In genomic region chr9:20754556-20754955, GRCh38 we compare ENCODE assay signal across 25 cellular contexts.
DNase-seq lines count a peak whose midpoint lies in the region; ATAC-seq, FAIRE-seq and TF ChIP-seq lines count a peak whose summit lies in the region.
"Had no signal": no experiment of that assay in that cellular context is flagged by ENCODE, and none has a peak within 500 bp of the region (broad histone marks: within the 10 kb centered on the region; RNA-seq: fewer than 3 reads in every experiment).

No MANE protein-coding gene starts in this region.

- H3K36me3 ChIP-seq in IMR-90 (ENCODE audit: control insufficient read depth, insufficient read depth, low read length), result peaks cover 2% of the 10 kb centered on the region; the same call in 1 of the 2 replicates
- no peaks in the 10 kb centered on the region for H3K36me3 ChIP-seq in mammary epithelial cell (ENCODE audit: insufficient read depth, low read length)
- no peaks in the 10 kb centered on the region for H3K36me3 ChIP-seq in pancreas
- peaks cover 0 to 13% of the 10 kb centered on the region in 2 donors for H3K36me3 ChIP-seq in gastroesophageal sphincter
- H3K36me3 ChIP-seq: BLaER1, SJSA1, transverse colon had no signal

- no peaks in the 10 kb centered on the region for H3K9me1 ChIP-seq in IMR-90 (ENCODE audit: insufficient read depth, low read length)

- 100% methylated on average over 1 of the region's 2 CpGs; no CpG with 5 or more reads in 1 of the 2 experiments for WGBS in IMR-90 (ENCODE audit: extremely low coverage in 2 of 2, insufficient read length in 1 of 2), 2 experiments
- 16% methylated on average over 2 of the region's 2 CpGs for WGBS in mammary epithelial cell (ENCODE audit: low coverage, missing lambda C conversion rate)
- WGBS in pancreas, 2 donors, result 95 to 98% methylated on average over 2 of the region's 2 CpGs
- WGBS in gastroesophageal sphincter (ENCODE audit: low coverage in 1 of 2), 2 donors, result 95 to 100% methylated on average over 1 to 2 of the region's 2 CpGs

- no peak overlapping the region for H3K56ac ChIP-seq in IMR-90 (ENCODE audit: extremely low read depth, insufficient read depth, low read length)

- H3K79me2 ChIP-seq in mammary epithelial cell (ENCODE audit: insufficient read depth, low read length), result no peaks in the 10 kb centered on the region

- BruUV-seq in IMR-90 (replicated peaks; lab: Mats Ljungman, UMichigan) (no TSS peak), mammary epithelial cell (replicated peaks; lab: Mats Ljungman, UMichigan) (no TSS peak)

- H3K9ac ChIP-seq in IMR-90 (ENCODE audit: low read depth, low read length) (no peak overlapping the region), mammary epithelial cell (ENCODE audit: insufficient read depth, low read length) (no peak overlapping the region)
- H3K9ac ChIP-seq: BLaER1 had no signal

- intact Hi-C loops in IMR-90 (cut with micrococcal nuclease), result no loop called here
- intact Hi-C loops in mammary epithelial cell (cut with micrococcal nuclease), result no loop called here
- intact Hi-C loops in pancreas (cut with DNase I), result no loop called here

- no peak for FAIRE-seq in pancreas (lab: Jason Lieb, UNC)
- FAIRE-seq: RCC 7860 had no signal

- no peak overlapping the region for H3K14ac ChIP-seq in IMR-90 (replicated peaks; ENCODE audit: low read depth, low read length)

- TF ChIP-seq CTCF in AG09309 (IDR thresholded peaks at IDR 0.05; ENCODE audit: control insufficient read depth, insufficient read depth, low read depth, low read length, missing control alignments) (no peak), IMR-90 (conservative IDR thresholded peaks at IDR 0.05; ENCODE audit: low read depth, low read length) (no peak), mammary epithelial cell (conservative IDR thresholded peaks at IDR 0.05 in 1 of 2, IDR thresholded peaks at IDR 0.05 in 1 of 2; ENCODE audit: extremely low read depth in 1 of 2, insufficient read depth in 1 of 2, low read depth in 1 of 2, low read length in 2 of 2) (no peak), foreskin fibroblast (IDR thresholded peaks at IDR 0.05; ENCODE audit: low read depth, low read length) (no peak), pancreas (IDR thresholded peaks at IDR 0.05) (no peak), gastroesophageal sphincter (IDR thresholded peaks at IDR 0.05) (no peak)

- no peak overlapping the region for H2AK5ac ChIP-seq in IMR-90 (ENCODE audit: low read depth, low read length)

- no peak for TF ChIP-seq POLR2A in IMR-90 (IDR thresholded peaks at IDR 0.05; ENCODE audit: low read depth, low read length)
- no peak for TF ChIP-seq POLR2A in gastroesophageal sphincter (IDR thresholded peaks at IDR 0.05)

- H3K4me3 ChIP-seq in AG09309 (ENCODE audit: control insufficient read depth, low read depth, low read length) (no peak overlapping the region), IMR-90 (ENCODE audit: insufficient read depth, low read depth, low read length) (no peak overlapping the region), mammary epithelial cell (replicated peaks in 1 of 3; ENCODE audit: insufficient read depth in 1 of 3, low read depth in 2 of 3, low read length in 3 of 3) (no peak overlapping the region), foreskin fibroblast (ENCODE audit: low read depth in 1 of 2, low read length in 2 of 2) (no peak overlapping the region), pancreas (no peak overlapping the region), gastroesophageal sphincter (no peak overlapping the region)
- H3K4me3 ChIP-seq: BLaER1, coronary artery, left lung, SJSA1, skin epidermis, transverse colon had no signal

- ATAC-seq in IMR-90 (ENCODE audit: low read depth), result no peak
- no peak for ATAC-seq in HG03196 (IDR thresholded peaks at IDR 0.05; ENCODE audit: unreplicated experiment)
- no peak for ATAC-seq in pancreas
- no peak for ATAC-seq in gastroesophageal sphincter
- no peak for ATAC-seq in GM19455 (IDR thresholded peaks at IDR 0.05; ENCODE audit: unreplicated experiment)
- ATAC-seq: activated naive CD8-positive, alpha-beta T cell treated with anti-CD3 and anti-CD28 coated beads, Interleukin-2, amount 50 U/mL, for 24 hours; effector memory CD8-positive, alpha-beta T cell; left lung had no signal

- in situ Hi-C loops in IMR-90 (cut with MboI; ENCODE audit: low sequenced_read_pairs) (no loop called here), mammary epithelial cell (cut with MboI; ENCODE audit: low sequenced_read_pairs in 2 of 2) (no loop called here)

- H3K27me3 ChIP-seq in IMR-90 (ENCODE audit: control insufficient read depth, insufficient read depth, low read length), result no peaks in the 10 kb centered on the region
- H3K27me3 ChIP-seq in mammary epithelial cell (ENCODE audit: insufficient read depth, low read length), result no peaks in the 10 kb centered on the region
- no peaks in the 10 kb centered on the region for H3K27me3 ChIP-seq in pancreas
- no peaks in the 10 kb centered on the region for H3K27me3 ChIP-seq in gastroesophageal sphincter
- H3K27me3 ChIP-seq: BLaER1, left lung, SJSA1, transverse colon had no signal

- H2AFZ ChIP-seq in IMR-90 (replicated peaks; ENCODE audit: low read length, poor library complexity), result no peak overlapping the region
- H2AFZ ChIP-seq in mammary epithelial cell (ENCODE audit: low read depth, low read length), result no peak overlapping the region

- no peak overlapping the region for H4K91ac ChIP-seq in IMR-90 (ENCODE audit: insufficient read depth, low read depth, low read length)

- peaks cover 4 to 10% of the 10 kb centered on the region in 2 experiments; a peak in 2 of 4 replicates for H3K79me1 ChIP-seq in IMR-90 (ENCODE audit: low read depth in 1 of 2, low read length in 2 of 2)

- no peak for TF ChIP-seq EP300 in gastroesophageal sphincter (IDR thresholded peaks at IDR 0.05)

- no peak overlapping the region for H3K18ac ChIP-seq in IMR-90 (ENCODE audit: low read depth, low read length)

- H3K9me3 ChIP-seq in IMR-90 (ENCODE audit: control insufficient read depth, insufficient read depth, low read length) (no peaks in the 10 kb centered on the region), mammary epithelial cell (replicated peaks; ENCODE audit: insufficient read depth, low read length) (peaks cover 2% of the 10 kb centered on the region), pancreas (no peaks in the 10 kb centered on the region), gastroesophageal sphincter (no peaks in the 10 kb centered on the region)
- H3K9me3 ChIP-seq: BLaER1, Caco-2, left lung, SJSA1, transverse colon had no signal

- H4K20me1 ChIP-seq in IMR-90 (ENCODE audit: insufficient read depth, low read length) (no peaks in the 10 kb centered on the region), mammary epithelial cell (ENCODE audit: insufficient read depth, low read length) (no peaks in the 10 kb centered on the region)
- H4K20me1 ChIP-seq: BLaER1 had no signal

- H3K4me1 ChIP-seq in IMR-90 (ENCODE audit: control insufficient read depth, insufficient read depth, low read length), result no peaks in the 10 kb centered on the region
- peaks cover 26% of the 10 kb centered on the region for H3K4me1 ChIP-seq in mammary epithelial cell (ENCODE audit: insufficient read depth, low read length)
- peaks cover 0 to 13% (median 10%) of the 10 kb centered on the region in 3 donors for H3K4me1 ChIP-seq in pancreas
- H3K4me1 ChIP-seq in gastroesophageal sphincter, result peaks cover 0 to 12% (median 0%) of the 10 kb centered on the region in 3 donors
- H3K4me1 ChIP-seq: BLaER1, Caco-2, left lung, SJSA1, transverse colon had no signal

- H2BK5ac ChIP-seq in IMR-90 (ENCODE audit: low read depth, low read length, poor library complexity, severe bottlenecking), result no peak overlapping the region

- POLR2A ChIA-PET in IMR-90 (lab: Charles Lee; ENCODE audit: unreplicated experiment), result no interaction called here

- no peak overlapping the region for H4K5ac ChIP-seq in IMR-90 (ENCODE audit: low read depth, low read length)

- dilution Hi-C loops in IMR-90 (cut with HindIII; ENCODE audit: low sequenced_read_pairs, unreplicated experiment) (no loop called here), mammary epithelial cell (cut with HindIII; ENCODE audit: low sequenced_read_pairs) (no loop called here)

- H3K4me2 ChIP-seq in IMR-90 (ENCODE audit: low read depth, low read length) (no peak overlapping the region), mammary epithelial cell (ENCODE audit: insufficient read depth, low read depth, low read length) (peak overlapping the region; percentile 85)
- H3K4me2 ChIP-seq: BLaER1 had no signal

- H3K27ac ChIP-seq in IMR-90 (ENCODE audit: insufficient read depth, low read length) (no peak overlapping the region), mammary epithelial cell (ENCODE audit: insufficient read depth, low read depth, low read length) (no peak overlapping the region), pancreas (no peak overlapping the region), gastroesophageal sphincter (no peak overlapping the region)
- H3K27ac ChIP-seq: BLaER1, coronary artery, left lung, SJSA1, skin epidermis, transverse colon had no signal

- H2AK9ac ChIP-seq in IMR-90 (replicated peaks; ENCODE audit: low read depth, low read length, poor library complexity), result no peak overlapping the region

- H3K4ac ChIP-seq in IMR-90 (ENCODE audit: low read depth, low read length), result no peak overlapping the region

- H2BK20ac ChIP-seq in IMR-90 (ENCODE audit: low read depth, low read length), result no peak overlapping the region

- no peak overlapping the region for H2BK120ac ChIP-seq in IMR-90 (ENCODE audit: low read depth, low read length)

- TF ChIP-seq RAD21 in IMR-90 (IDR thresholded peaks at IDR 0.05; ENCODE audit: low read length), result no peak

- no peak overlapping the region for H4K8ac ChIP-seq in IMR-90 (ENCODE audit: low read depth in 2 of 2, low read length in 2 of 2)

- H3K23ac ChIP-seq in IMR-90 (ENCODE audit: low read depth, low read length), result no peak overlapping the region

- CTCF ChIA-PET in IMR-90 (lab: Yijun Ruan, JAX) (no interaction called here), mammary epithelial cell (lab: Charles Lee; ENCODE audit: low non-redundant PET) (no interaction called here)

- H2BK15ac ChIP-seq in IMR-90 (ENCODE audit: low read depth, low read length), result no peak overlapping the region

- DNase-seq in AG09309 (ENCODE audit: low read depth), result peak; percentile 21
- DNase-seq in IMR-90, result peak; percentile 11
- DNase-seq in mammary epithelial cell, result peak; percentile 34
- peak; percentile 2 to 20 for DNase-seq in foreskin fibroblast
- no peak for DNase-seq in pancreas
- DNase-seq: activated gamma-delta T cell treated with Interleukin-2 at 50 U/mL for 16 hours; activated naive CD8-positive, alpha-beta T cell treated with anti-CD3 and anti-CD28 coated beads, Interleukin-2, amount 50 U/mL, for 24 hours; Caco-2; DND-41; effector memory CD8-positive, alpha-beta T cell; KG1; left lung; naive B cell; NCI-H1694; NCI-H2171; NCI-H526; transverse colon had no signal

TF ChIP-seq in IMR-90, 13 proteins besides CTCF, POLR2A, EP300 and RAD21 (continues in another document):
- no peak for TF ChIP-seq RFX5 (IDR thresholded peaks at IDR 0.05; ENCODE audit: low read depth, low read length)
- TF ChIP-seq MAFK (IDR thresholded peaks at IDR 0.05; ENCODE audit: low read depth, low read length), result no peak
- TF ChIP-seq MXI1 (IDR thresholded peaks at IDR 0.05; ENCODE audit: borderline replicate concordance, low read depth, low read length), result no peak
- no peak for TF ChIP-seq SMC3 (IDR thresholded peaks at IDR 0.05; ENCODE audit: low read depth, low read length)
- no peak for TF ChIP-seq CHD1 (IDR thresholded peaks at IDR 0.05; ENCODE audit: low read depth, low read length)
- no peak for TF ChIP-seq BHLHE40 (IDR thresholded peaks at IDR 0.05; ENCODE audit: low read depth, low read length)

Comparison
In these comparisons a context has a peak if more than half of its experiments do, and no peak if none do; other contexts are left out.
1. DNase-seq: peak in AG09309 (single experiment), IMR-90 (single experiment), mammary epithelial cell (single experiment) and foreskin fibroblast (2 of 2); none in pancreas (0 of 6).